Comparison of ENCODE assay signal across 20 cellular contexts in genomic region chr5:135843571-135844337, GRCh38. TPM values are rescaled to one million over a fixed set of nuclear protein-coding genes. Genes with fewer than 3 reads are reported as not detected.
A peak's percentile ranks its signal among the peaks of the same experiment; 100 is the strongest.
DNase-seq lines count a peak whose midpoint lies in the region; ATAC-seq and TF ChIP-seq lines count a peak whose summit lies in the region.
"Had no signal": no experiment of that assay in that cellular context is flagged by ENCODE, and none has a peak within 500 bp of the region (broad histone marks: within the 10 kb centered on the region; RNA-seq: fewer than 3 reads in every experiment).

No MANE protein-coding gene starts in this region.

- no peak overlapping the region for H3K9ac ChIP-seq in mucosa of rectum (ENCODE audit: low read depth in 1 of 2, low read length in 2 of 2)
- H3K9ac ChIP-seq: BLaER1 treated with 17β-estradiol and CSF1 and Interleukin-3, amounts not matched to agents 10 nM and 100 nM had no signal

- peak in 1 of 2 donors; percentile 45 for TF ChIP-seq POLR2A in tibial nerve (IDR thresholded peaks at IDR 0.05)

- no peaks in the 10 kb centered on the region for H3K9me3 ChIP-seq in mucosa of rectum (ENCODE audit: control insufficient read depth in 2 of 2, low read length in 2 of 2)
- H3K9me3 ChIP-seq in tibial nerve = no peaks in the 10 kb centered on the region
- H3K9me3 ChIP-seq: gastrocnemius medialis, HAP-1, ovary had no signal

- no peak for TF ChIP-seq CTCF in tibial nerve (IDR thresholded peaks at IDR 0.05)

- peak; percentile 13 for DNase-seq in activated CD8-positive, alpha-beta memory T cell treated with anti-CD3 and anti-CD28 coated beads for 24 hours
- no peak for DNase-seq in activated CD8-positive, alpha-beta memory T cell treated with anti-CD3 and anti-CD28 coated beads, Interleukin-2, amount 10 ng/mL, durations not matched to agents 7 days and 5 days
- DNase-seq in globus pallidus (ENCODE audit: low spot score) (peak; percentile 85), tibial nerve (ENCODE audit: low spot score in 2 of 2) (no peak), SIG-M5 treated with dmso at 0.1 percent for 504 hours (lab: John Stamatoyannopoulos, UW; ENCODE audit: unreplicated experiment) (no peak)
- DNase-seq: activated CD4-positive, alpha-beta memory T cell treated with anti-CD3 and anti-CD28 coated beads, Interleukin-2, amount 10 ng/mL, durations not matched to agents 7 days and 5 days; cerebellar nuclear complex; gastrocnemius medialis; NCI-H2029 treated with DMSO at 0.1 percent for 48 hours; NCI-H526; ovary had no signal

- H3K4me3 Mint-ChIP-seq in activated CD8-positive, alpha-beta memory T cell treated with anti-CD3 and anti-CD28 coated beads, Interleukin-2, amount 10 ng/mL, durations not matched to agents 7 days and 5 days = no peak overlapping the region
- H3K4me3 Mint-ChIP-seq: activated CD4-positive, alpha-beta memory T cell treated with anti-CD3 and anti-CD28 coated beads, Interleukin-2, amount 10 ng/mL, durations not matched to agents 7 days and 5 days; mesothelial cell of epicardium; type B pancreatic cell had no signal

- H3K4me1 ChIP-seq in mucosa of rectum (ENCODE audit: control insufficient read depth in 2 of 2, insufficient read depth in 2 of 2, low read length in 2 of 2) (peaks cover 5 to 9% of the 10 kb centered on the region in 2 donors), tibial nerve (no peaks in the 10 kb centered on the region)
- H3K4me1 ChIP-seq: BLaER1 treated with 17β-estradiol and CSF1 and Interleukin-3, amounts not matched to agents 10 nM and 100 nM; gastrocnemius medialis; HAP-1 had no signal

- no peaks in the 10 kb centered on the region for H3K36me3 Mint-ChIP-seq in activated CD8-positive, alpha-beta memory T cell treated with anti-CD3 and anti-CD28 coated beads, Interleukin-2, amount 10 ng/mL, durations not matched to agents 7 days and 5 days
- H3K36me3 Mint-ChIP-seq: mesothelial cell of epicardium, type B pancreatic cell had no signal

- peaks cover 2% of the 10 kb centered on the region for H3K9me3 Mint-ChIP-seq in activated CD8-positive, alpha-beta memory T cell treated with anti-CD3 and anti-CD28 coated beads, Interleukin-2, amount 10 ng/mL, durations not matched to agents 7 days and 5 days (ENCODE audit: low read depth)
- H3K9me3 Mint-ChIP-seq: activated CD4-positive, alpha-beta memory T cell treated with anti-CD3 and anti-CD28 coated beads, Interleukin-2, amount 10 ng/mL, durations not matched to agents 7 days and 5 days had no signal

- H3K27me3 ChIP-seq in mucosa of rectum (ENCODE audit: control insufficient read depth in 2 of 2, insufficient read depth in 2 of 2, low read length in 2 of 2) = no peaks in the 10 kb centered on the region
- H3K27me3 ChIP-seq in tibial nerve = peaks cover 0 to 8% of the 10 kb centered on the region in 2 donors
- H3K27me3 ChIP-seq: BLaER1 treated with 17β-estradiol and CSF1 and Interleukin-3, amounts not matched to agents 10 nM and 100 nM; gastrocnemius medialis; ovary had no signal

- H3K4me3 ChIP-seq in mucosa of rectum (ENCODE audit: low read length in 2 of 2) (no peak overlapping the region), tibial nerve (no peak overlapping the region)
- H3K4me3 ChIP-seq: BLaER1 treated with 17β-estradiol and CSF1 and Interleukin-3, amounts not matched to agents 10 nM and 100 nM; gastrocnemius medialis; HAP-1; ovary; skin epidermis had no signal

- no peaks in the 10 kb centered on the region for H3K4me1 Mint-ChIP-seq in activated CD8-positive, alpha-beta memory T cell treated with anti-CD3 and anti-CD28 coated beads, Interleukin-2, amount 10 ng/mL, durations not matched to agents 7 days and 5 days
- H3K4me1 Mint-ChIP-seq: activated CD4-positive, alpha-beta memory T cell treated with anti-CD3 and anti-CD28 coated beads, Interleukin-2, amount 10 ng/mL, durations not matched to agents 7 days and 5 days; mesothelial cell of epicardium had no signal

- WGBS in tibial nerve, 2 donors = 46 to 70% methylated on average over 6 of the region's 6 CpGs

- peak in 1 of 2 donors; percentile 69 for TF ChIP-seq EP300 in tibial nerve (IDR thresholded peaks at IDR 0.05)

- H3K36me3 ChIP-seq in mucosa of rectum (ENCODE audit: control insufficient read depth in 2 of 2, insufficient read depth in 2 of 2, low read length in 2 of 2) (no peaks in the 10 kb centered on the region), tibial nerve (no peaks in the 10 kb centered on the region)
- H3K36me3 ChIP-seq: BLaER1 treated with 17β-estradiol and CSF1 and Interleukin-3, amounts not matched to agents 10 nM and 100 nM; gastrocnemius medialis; HAP-1; ovary had no signal

- H3K27me3 Mint-ChIP-seq in activated CD8-positive, alpha-beta memory T cell treated with anti-CD3 and anti-CD28 coated beads, Interleukin-2, amount 10 ng/mL, durations not matched to agents 7 days and 5 days = peaks cover 30% of the 10 kb centered on the region

- CTCF ChIA-PET in activated CD8-positive, alpha-beta memory T cell treated with anti-CD3 and anti-CD28 coated beads, Interleukin-2, amount 10 ng/mL, durations not matched to agents 7 days and 5 days (lab: Charles Lee) = interaction anchor here (1.0 kb wide), 1 partner anchor 14 kb away, joined by 3 read pairs; no protein-coding TSS in a partner anchor

- H3K27ac Mint-ChIP-seq in activated CD8-positive, alpha-beta memory T cell treated with anti-CD3 and anti-CD28 coated beads, Interleukin-2, amount 10 ng/mL, durations not matched to agents 7 days and 5 days = no peak overlapping the region
- H3K27ac Mint-ChIP-seq: activated CD4-positive, alpha-beta memory T cell treated with anti-CD3 and anti-CD28 coated beads, Interleukin-2, amount 10 ng/mL, durations not matched to agents 7 days and 5 days; mesothelial cell of epicardium; type B pancreatic cell had no signal

- ATAC-seq in activated CD8-positive, alpha-beta memory T cell treated with anti-CD3 and anti-CD28 coated beads, Interleukin-2, amount 10 ng/mL, durations not matched to agents 7 days and 5 days = no peak
- ATAC-seq in HG03521 (IDR thresholded peaks at IDR 0.05; ENCODE audit: unreplicated experiment) = no peak
- no peak for ATAC-seq in HG03378 (IDR thresholded peaks at IDR 0.05; ENCODE audit: unreplicated experiment)
- ATAC-seq: gastrocnemius medialis had no signal

- peak overlapping the region; percentile 29 to 56 for H3K27ac ChIP-seq in mucosa of rectum (ENCODE audit: low read depth in 2 of 2, low read length in 2 of 2)
- peak overlapping the region; percentile 43 to 83 (median 66) for H3K27ac ChIP-seq in tibial nerve
- H3K27ac ChIP-seq: 22Rv1; BLaER1 treated with 17β-estradiol and CSF1 and Interleukin-3, amounts not matched to agents 10 nM and 100 nM; gastrocnemius medialis; ovary; skin epidermis had no signal

RNA-seq across cellular contexts. Expression of gene SLC25A48, which starts 9.3 kb away (rescaled TPM):
- not detected for total RNA-seq in activated CD8-positive, alpha-beta memory T cell treated with anti-CD3 and anti-CD28 coated beads, Interleukin-2, amount 10 ng/mL, durations not matched to agents 7 days and 5 days
- 10 to 100 TPM; 59.4 to 91.2 (median 72.1) TPM for total RNA-seq in tibial nerve
- total RNA-seq: activated CD4-positive, alpha-beta memory T cell treated with anti-CD3 and anti-CD28 coated beads, Interleukin-2, amount 10 ng/mL, durations not matched to agents 7 days and 5 days had no signal

RNA-seq across cellular contexts. Expression of gene IL9, which starts 51.9 kb away (rescaled TPM):
- not detected for total RNA-seq in activated CD8-positive, alpha-beta memory T cell treated with anti-CD3 and anti-CD28 coated beads, Interleukin-2, amount 10 ng/mL, durations not matched to agents 7 days and 5 days
- not detected for total RNA-seq in tibial nerve
- total RNA-seq: activated CD4-positive, alpha-beta memory T cell treated with anti-CD3 and anti-CD28 coated beads, Interleukin-2, amount 10 ng/mL, durations not matched to agents 7 days and 5 days; gastrocnemius medialis; mesothelial cell of epicardium; ovary had no signal

Comparison
In these comparisons a context has a peak if more than half of its experiments do, and no peak if none do; other contexts are left out.
1. DNase-seq: peak in activated CD8-positive, alpha-beta memory T cell treated with anti-CD3 and anti-CD28 coated beads for 24 hours (single experiment) and globus pallidus (single experiment); none in activated CD8-positive, alpha-beta memory T cell treated with anti-CD3 and anti-CD28 coated beads, Interleukin-2, amount 10 ng/mL, durations not matched to agents 7 days and 5 days (single experiment), tibial nerve (0 of 2) and SIG-M5 treated with dmso at 0.1 percent for 504 hours (single experiment).
2. RNA of gene SLC25A48, which starts 9.3 kb away (total RNA-seq): 59.4 to 91.2 TPM in tibial nerve; not detected in activated CD8-positive, alpha-beta memory T cell treated with anti-CD3 and anti-CD28 coated beads, Interleukin-2, amount 10 ng/mL, durations not matched to agents 7 days and 5 days; every median in the first group is over 10 times any median in the second.